In the genomic region with DNA sequence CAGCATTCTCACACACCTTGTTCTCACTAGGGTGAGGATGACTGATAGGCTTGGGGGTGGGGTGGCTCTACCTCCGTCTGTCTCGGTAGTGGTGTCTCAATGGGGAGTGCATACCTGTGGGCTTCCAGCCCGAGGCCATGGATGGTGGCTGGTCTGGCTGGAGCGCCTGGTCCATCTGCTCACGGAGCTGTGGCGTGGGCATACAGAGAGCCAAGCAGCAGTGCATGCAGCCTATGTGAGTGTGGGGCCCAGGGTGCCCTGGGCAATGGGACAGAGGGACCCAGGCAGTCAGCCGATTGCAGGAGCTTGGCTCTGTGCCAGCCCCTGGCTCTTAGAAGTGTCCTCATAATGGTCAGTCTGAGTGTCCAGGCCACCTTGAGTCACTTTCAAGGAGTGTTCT, we compare ENCODE assay signal across 1 cellular context. TPM values are rescaled to one million over a fixed set of nuclear protein-coding genes. Genes with fewer than 3 reads are reported as not detected.
"Had no signal": no experiment of that assay in that cellular context is flagged by ENCODE, and none has a peak within 500 bp of the region (broad histone marks: within the 10 kb centered on the region; RNA-seq: fewer than 3 reads in every experiment).

No MANE protein-coding gene starts in this region.

RNA-seq across cellular contexts. Expression of gene GOLGA6L10, which starts 31.8 kb away (rescaled TPM):
- total RNA-seq: HT-29 had no signal
